ENCODE assay signal across 9 cellular contexts in genomic region chr1:228163776-228164534, GRCh38. TPM values are rescaled to one million over a fixed set of nuclear protein-coding genes. Genes with fewer than 3 reads are reported as not detected.
DNase-seq lines count a peak whose midpoint lies in the region; FAIRE-seq and TF ChIP-seq lines count a peak whose summit lies in the region.
"Had no signal": no experiment of that assay in that cellular context is flagged by ENCODE, and none has a peak within 500 bp of the region (broad histone marks: within the 10 kb centered on the region; RNA-seq: fewer than 3 reads in every experiment).

No MANE protein-coding gene starts in this region.

- H3K9ac ChIP-seq in keratinocyte (ENCODE audit: control insufficient read depth, extremely low read depth, insufficient read depth, low read length), result peak overlapping the region; percentile 87
- H3K9ac ChIP-seq in smooth muscle cell (ENCODE audit: low read depth), result no peak overlapping the region
- no peak overlapping the region for H3K9ac ChIP-seq in colonic mucosa (ENCODE audit: low read depth in 2 of 2, low read length in 2 of 2)

- intact Hi-C loops in activated T-helper 2 cell treated with anti-CD3 and anti-CD28 coated beads, Interferon-gamma antibody, Interleukin-2, Interleukin-4, amounts not matched to agents 10 μg/mL and 5 μg/mL and 100 μg/mL, durations not matched to agents 14 hours and 24 hours and 36 hours (cut with micrococcal nuclease), result loop anchor here (10.0 kb wide), 1 partner anchor 429 kb away; the partner anchor contains the start of genes JMJD4 and SNAP47
- intact Hi-C loops in colonic mucosa (cut with DNase I), result no loop called here

- H3K4me2 ChIP-seq in keratinocyte (ENCODE audit: control insufficient read depth, extremely low read depth, insufficient read depth, low read depth, low read length) (peak overlapping the region; percentile 85), smooth muscle cell (no peak overlapping the region)

- no peak for TF ChIP-seq CTCF in HFFc6 (IDR thresholded peaks at IDR 0.05)
- TF ChIP-seq CTCF in keratinocyte (optimal IDR thresholded peaks at IDR 0.05 in 1 of 3, IDR thresholded peaks at IDR 0.05 in 1 of 3, conservative IDR thresholded peaks at IDR 0.05 in 1 of 3; ENCODE audit: extremely low read depth in 1 of 3, insufficient read depth in 2 of 3, low read length in 3 of 3), result no peak
- no peak for TF ChIP-seq CTCF in smooth muscle cell (IDR thresholded peaks at IDR 0.05; ENCODE audit: borderline replicate concordance, insufficient read depth, poor library complexity, severe bottlenecking)
- no peak for TF ChIP-seq CTCF in colonic mucosa (IDR thresholded peaks at IDR 0.05)

- peak overlapping the region; percentile 93 for H3K27ac ChIP-seq in keratinocyte (ENCODE audit: control insufficient read depth, insufficient read depth, low read length)
- peak overlapping the region; percentile 63 for H3K27ac ChIP-seq in smooth muscle cell (ENCODE audit: low read depth)
- H3K27ac ChIP-seq in colonic mucosa, result no peak overlapping the region

- peak overlapping the region; percentile 90 for H3K4me3 Mint-ChIP-seq in HFFc6
- peak overlapping the region; percentile 76 for H3K4me3 Mint-ChIP-seq in activated T-helper 2 cell treated with anti-CD3 and anti-CD28 coated beads, Interferon-gamma antibody, Interleukin-2, Interleukin-4, amounts not matched to agents 10 μg/mL and 5 μg/mL and 100 μg/mL, durations not matched to agents 14 hours and 24 hours and 36 hours (ENCODE audit: low read depth)

- H3F3A ChIP-seq in smooth muscle cell (ENCODE audit: low read depth), result no peaks in the 10 kb centered on the region

- 0 out of 2 replicates have a peak, but pooled peaks cover 6% of the 10 kb centered on the region for H3K36me3 Mint-ChIP-seq in HFFc6 (ENCODE audit: low read depth)
- no peaks in the 10 kb centered on the region for H3K36me3 Mint-ChIP-seq in activated T-helper 2 cell treated with anti-CD3 and anti-CD28 coated beads, Interferon-gamma antibody, Interleukin-2, Interleukin-4, amounts not matched to agents 10 μg/mL and 5 μg/mL and 100 μg/mL, durations not matched to agents 14 hours and 24 hours and 36 hours (ENCODE audit: low read depth)

- peaks cover under 1% of the 10 kb centered on the region; the same call in 1 of the 2 replicates for H3K27me3 Mint-ChIP-seq in HFFc6 (ENCODE audit: insufficient read depth)
- H3K27me3 Mint-ChIP-seq in activated T-helper 2 cell treated with anti-CD3 and anti-CD28 coated beads, Interferon-gamma antibody, Interleukin-2, Interleukin-4, amounts not matched to agents 10 μg/mL and 5 μg/mL and 100 μg/mL, durations not matched to agents 14 hours and 24 hours and 36 hours (ENCODE audit: low read depth), result no peaks in the 10 kb centered on the region

- no peak overlapping the region for H3K4me3 ChIP-seq in keratinocyte (ENCODE audit: control insufficient read depth in 2 of 3, extremely low read depth in 1 of 3, insufficient read depth in 2 of 3, low read depth in 1 of 3, low read length in 3 of 3)
- H3K4me3 ChIP-seq in smooth muscle cell, result no peak overlapping the region
- no peak overlapping the region for H3K4me3 ChIP-seq in colonic mucosa

- H3K27me3 ChIP-seq in keratinocyte (ENCODE audit: control insufficient read depth, extremely low read depth, insufficient read depth, low read length) (no peaks in the 10 kb centered on the region), smooth muscle cell (ENCODE audit: low read depth) (no peaks in the 10 kb centered on the region), colonic mucosa (no peaks in the 10 kb centered on the region)

- no peaks in the 10 kb centered on the region for H3K36me3 ChIP-seq in keratinocyte (ENCODE audit: control insufficient read depth in 2 of 2, extremely low read depth in 1 of 2, insufficient read depth in 2 of 2, low read length in 2 of 2)
- H3K36me3 ChIP-seq in smooth muscle cell (ENCODE audit: low read depth), result no peaks in the 10 kb centered on the region
- no peaks in the 10 kb centered on the region for H3K36me3 ChIP-seq in colonic mucosa

- no peak for FAIRE-seq in keratinocyte (lab: Jason Lieb, UNC)

- peaks cover 27% of the 10 kb centered on the region for H3K4me1 Mint-ChIP-seq in HFFc6 (ENCODE audit: low read depth)
- peaks cover 21% of the 10 kb centered on the region for H3K4me1 Mint-ChIP-seq in activated T-helper 2 cell treated with anti-CD3 and anti-CD28 coated beads, Interferon-gamma antibody, Interleukin-2, Interleukin-4, amounts not matched to agents 10 μg/mL and 5 μg/mL and 100 μg/mL, durations not matched to agents 14 hours and 24 hours and 36 hours (ENCODE audit: low read depth)

- dilution Hi-C loops in keratinocyte (cut with MboI; ENCODE audit: extremely low pct_ligation_motif_present, low sequenced_read_pairs), result no loop called here

- DNase-seq in HFFc6 (no peak), keratinocyte (ENCODE audit: low read depth, low spot score) (no peak), smooth muscle cell (lab: John Stamatoyannopoulos, UW; ENCODE audit: unreplicated experiment) (no peak), NCI-H446 treated with DMSO at 0.1 percent for 48 hours (lab: John Stamatoyannopoulos, UW) (no peak), amniotic stem cell (lab: John Stamatoyannopoulos, UW) (no peak), colonic mucosa (no peak)
- DNase-seq in activated T-helper 2 cell treated with anti-CD3 and anti-CD28 coated beads, Interferon-gamma antibody, Interleukin-2, Interleukin-4, amounts not matched to agents 10 μg/mL and 5 μg/mL and 100 μg/mL, durations not matched to agents 14 hours and 24 hours and 36 hours (ENCODE audit: low spot score), result no peak
- DNase-seq in activated CD8-positive, alpha-beta memory T cell treated with anti-CD3 and anti-CD28 coated beads, Interleukin-2, amount 50 U/mL, for 4 hours, result no peak
- DNase-seq: foreskin melanocyte had no signal

- H3K4me1 ChIP-seq in keratinocyte (ENCODE audit: control insufficient read depth, extremely low read depth, insufficient read depth, low read length) (peaks cover 50% of the 10 kb centered on the region), smooth muscle cell (ENCODE audit: low read depth) (peaks cover 13% of the 10 kb centered on the region), colonic mucosa (peaks cover 4% of the 10 kb centered on the region)

- H3K9me3 ChIP-seq in keratinocyte (ENCODE audit: control insufficient read depth, low read depth, low read length) (no peaks in the 10 kb centered on the region), smooth muscle cell (replicated peaks; ENCODE audit: low read depth) (no peaks in the 10 kb centered on the region), colonic mucosa (no peaks in the 10 kb centered on the region)

- WGBS in smooth muscle cell (ENCODE audit: low lambda C conversion rate), result 97% methylated on average over 11 of the region's 11 CpGs

- H4K20me1 ChIP-seq in keratinocyte (ENCODE audit: control insufficient read depth, extremely low read depth, insufficient read depth, low read length) (no peaks in the 10 kb centered on the region), smooth muscle cell (ENCODE audit: low read depth) (no peaks in the 10 kb centered on the region)

- H2AFZ ChIP-seq in keratinocyte (ENCODE audit: control insufficient read depth, low read length) (no peak overlapping the region), smooth muscle cell (ENCODE audit: low read depth) (no peak overlapping the region)

- no peaks in the 10 kb centered on the region for H3K9me3 Mint-ChIP-seq in HFFc6
- no peaks in the 10 kb centered on the region for H3K9me3 Mint-ChIP-seq in activated T-helper 2 cell treated with anti-CD3 and anti-CD28 coated beads, Interferon-gamma antibody, Interleukin-2, Interleukin-4, amounts not matched to agents 10 μg/mL and 5 μg/mL and 100 μg/mL, durations not matched to agents 14 hours and 24 hours and 36 hours

- H3K27ac Mint-ChIP-seq in HFFc6, result peak overlapping the region; percentile 89
- H3K27ac Mint-ChIP-seq in activated T-helper 2 cell treated with anti-CD3 and anti-CD28 coated beads, Interferon-gamma antibody, Interleukin-2, Interleukin-4, amounts not matched to agents 10 μg/mL and 5 μg/mL and 100 μg/mL, durations not matched to agents 14 hours and 24 hours and 36 hours, result peak overlapping the region; percentile 84

- no peaks in the 10 kb centered on the region for H3K9me1 ChIP-seq in keratinocyte (ENCODE audit: control insufficient read depth, extremely low read depth, insufficient read depth, low read length)

- H3K79me2 ChIP-seq in keratinocyte (ENCODE audit: control insufficient read depth, insufficient read depth, low read length), result peaks cover 23% of the 10 kb centered on the region
- H3K79me2 ChIP-seq in smooth muscle cell (ENCODE audit: low read depth), result peaks cover 12% of the 10 kb centered on the region

RNA-seq across cellular contexts. Expression of gene IBA57, which starts 1.6 kb away (rescaled TPM):
- 1 to 10 TPM; 4.2 to 5.8 (median 4.7) TPM for total RNA-seq in HFFc6 (2021; fragmentation: NEBNext Ultra II Directional; extraction: Animal tissue kit (Norgen Biotek cat#: 25700))
- 7.6 and 7.9 TPM in 2 replicates for total RNA-seq in activated T-helper 2 cell treated with anti-CD3 and anti-CD28 coated beads, Interferon-gamma antibody, Interleukin-2, Interleukin-4, amounts not matched to agents 10 μg/mL and 5 μg/mL and 100 μg/mL, durations not matched to agents 14 hours and 24 hours and 36 hours
- 1.5 to 3.4 TPM (median 2.8 TPM) in 3 replicates for polyA plus RNA-seq in keratinocyte
- polyA plus RNA-seq in keratinocyte (2011; ENCODE audit: low read depth), result 0.85 TPM
- 1.3 and 2.7 TPM in 2 replicates for polyA plus RNA-seq in keratinocyte (2011; cell fraction: cytosol; rRNA removed)
- polyA plus RNA-seq in keratinocyte (2011; cell fraction: nucleus; rRNA removed), result 3.7 and 5.4 TPM in 2 replicates
- 1.3 and 3.6 TPM in 2 replicates for polyA plus RNA-seq in keratinocyte (2012; ENCODE audit: low replicate concordance)
- polyA minus RNA-seq in keratinocyte, result 1.6 to 3.0 TPM (median 1.9 TPM) in 3 replicates
- polyA minus RNA-seq in keratinocyte (2011; cell fraction: cytosol; rRNA and poly(A)+ RNA removed), result 1.9 TPM
- 3.6 and 3.9 TPM in 2 replicates for polyA minus RNA-seq in keratinocyte (2011; cell fraction: nucleus; rRNA and poly(A)+ RNA removed)
- 1.8 and 1.9 TPM in 2 replicates for total RNA-seq in smooth muscle cell
- polyA plus RNA-seq in smooth muscle cell, result 1.6 and 3.9 TPM in 2 replicates
- total RNA-seq in colonic mucosa, result 10 to 100 TPM; 11.0 to 16.9 TPM

RNA-seq across cellular contexts. Expression of gene GJC2, which starts 14.2 kb away (rescaled TPM):
- total RNA-seq in HFFc6 (2021; fragmentation: NEBNext Ultra II Directional; extraction: Animal tissue kit (Norgen Biotek cat#: 25700)), result 1 to 10 TPM; 1.1 to 2.3 (median 1.2) TPM
- total RNA-seq in activated T-helper 2 cell treated with anti-CD3 and anti-CD28 coated beads, Interferon-gamma antibody, Interleukin-2, Interleukin-4, amounts not matched to agents 10 μg/mL and 5 μg/mL and 100 μg/mL, durations not matched to agents 14 hours and 24 hours and 36 hours, result 0.52 and 0.55 TPM in 2 replicates
- polyA plus RNA-seq in keratinocyte (0.37 to 0.63 TPM (median 0.58 TPM) in 3 replicates), smooth muscle cell (0.29 and 0.63 TPM in 2 replicates)
- polyA plus RNA-seq in keratinocyte (2011; ENCODE audit: low read depth), result 0.39 TPM
- 0.17 and 0.52 TPM in 2 replicates for polyA plus RNA-seq in keratinocyte (2011; cell fraction: cytosol; rRNA removed)
- 0.56 and 0.79 TPM in 2 replicates for polyA plus RNA-seq in keratinocyte (2011; cell fraction: nucleus; rRNA removed)
- 0.73 and 0.81 TPM in 2 replicates for polyA plus RNA-seq in keratinocyte (2012; ENCODE audit: low replicate concordance)
- 0.33 to 0.52 TPM (median 0.51 TPM) in 3 replicates for polyA minus RNA-seq in keratinocyte
- 2.9 TPM for polyA minus RNA-seq in keratinocyte (2011; cell fraction: cytosol; rRNA and poly(A)+ RNA removed)
- polyA minus RNA-seq in keratinocyte (2011; cell fraction: nucleus; rRNA and poly(A)+ RNA removed), result 0.31 and 1.1 TPM in 2 replicates
- total RNA-seq in smooth muscle cell (0.13 TPM in 1 of 2 replicates, not detected in the other), colonic mucosa (1 to 10 TPM in 1 of 2 donors, under 1 TPM in 1; 0.69 to 1.2 TPM)

RNA-seq across cellular contexts. Expression of gene GUK1, which starts 23.9 kb away (rescaled TPM):
- total RNA-seq in HFFc6 (2021; fragmentation: NEBNext Ultra II Directional; extraction: Animal tissue kit (Norgen Biotek cat#: 25700)), result 100 to 1,000 TPM; 215 to 313 (median 247) TPM
- 219 and 225 TPM in 2 replicates for total RNA-seq in activated T-helper 2 cell treated with anti-CD3 and anti-CD28 coated beads, Interferon-gamma antibody, Interleukin-2, Interleukin-4, amounts not matched to agents 10 μg/mL and 5 μg/mL and 100 μg/mL, durations not matched to agents 14 hours and 24 hours and 36 hours
- 412 to 877 TPM (median 450 TPM) in 3 replicates for polyA plus RNA-seq in keratinocyte
- polyA plus RNA-seq in keratinocyte (2011; ENCODE audit: low read depth), result 259 TPM
- 279 and 743 TPM in 2 replicates for polyA plus RNA-seq in keratinocyte (2011; cell fraction: cytosol; rRNA removed)
- polyA plus RNA-seq in keratinocyte (2011; cell fraction: nucleus; rRNA removed), result 254 and 303 TPM in 2 replicates
- 421 and 447 TPM in 2 replicates for polyA plus RNA-seq in keratinocyte (2012; ENCODE audit: low replicate concordance)
- 198 to 329 TPM (median 216 TPM) in 3 replicates for polyA minus RNA-seq in keratinocyte
- polyA minus RNA-seq in keratinocyte (2011; cell fraction: cytosol; rRNA and poly(A)+ RNA removed), result 557 TPM
- polyA minus RNA-seq in keratinocyte (2011; cell fraction: nucleus; rRNA and poly(A)+ RNA removed), result 106 and 141 TPM in 2 replicates
- total RNA-seq in smooth muscle cell, result 165 and 205 TPM in 2 replicates
- 460 and 465 TPM in 2 replicates for polyA plus RNA-seq in smooth muscle cell
- 100 to 1,000 TPM; 178 to 221 TPM for total RNA-seq in colonic mucosa

RNA-seq across cellular contexts. Expression of gene OBSCN, which starts 43.9 kb away (rescaled TPM):
- 1 to 10 TPM in 2 of 6 experiments, under 1 TPM in 4; 0.27 to 1.8 (median 0.53) TPM for total RNA-seq in HFFc6 (2021; fragmentation: NEBNext Ultra II Directional; extraction: Animal tissue kit (Norgen Biotek cat#: 25700))
- 22.1 and 25.4 TPM in 2 replicates for total RNA-seq in activated T-helper 2 cell treated with anti-CD3 and anti-CD28 coated beads, Interferon-gamma antibody, Interleukin-2, Interleukin-4, amounts not matched to agents 10 μg/mL and 5 μg/mL and 100 μg/mL, durations not matched to agents 14 hours and 24 hours and 36 hours
- polyA plus RNA-seq in keratinocyte (1.6 to 3.5 TPM (median 1.8 TPM) in 3 replicates), smooth muscle cell (3.8 and 10.7 TPM in 2 replicates)
- 2.6 TPM for polyA plus RNA-seq in keratinocyte (2011; ENCODE audit: low read depth)
- 0.74 and 1.5 TPM in 2 replicates for polyA plus RNA-seq in keratinocyte (2011; cell fraction: cytosol; rRNA removed)
- 15.7 and 26.8 TPM in 2 replicates for polyA plus RNA-seq in keratinocyte (2011; cell fraction: nucleus; rRNA removed)
- 2.4 and 3.8 TPM in 2 replicates for polyA plus RNA-seq in keratinocyte (2012; ENCODE audit: low replicate concordance)
- polyA minus RNA-seq in keratinocyte, result 6.1 to 8.1 TPM (median 7.0 TPM) in 3 replicates
- 2.7 TPM for polyA minus RNA-seq in keratinocyte (2011; cell fraction: cytosol; rRNA and poly(A)+ RNA removed)
- 17.4 and 31.7 TPM in 2 replicates for polyA minus RNA-seq in keratinocyte (2011; cell fraction: nucleus; rRNA and poly(A)+ RNA removed)
- total RNA-seq in smooth muscle cell (10.6 and 15.1 TPM in 2 replicates), colonic mucosa (1 to 10 TPM; 3.6 to 7.9 TPM)

RNA-seq across cellular contexts. Expression of gene MRPL55, which starts 54.9 kb away (rescaled TPM):
- 10 to 100 TPM; 48.3 to 55.4 (median 49.6) TPM for total RNA-seq in HFFc6 (2021; fragmentation: NEBNext Ultra II Directional; extraction: Animal tissue kit (Norgen Biotek cat#: 25700))
- total RNA-seq in activated T-helper 2 cell treated with anti-CD3 and anti-CD28 coated beads, Interferon-gamma antibody, Interleukin-2, Interleukin-4, amounts not matched to agents 10 μg/mL and 5 μg/mL and 100 μg/mL, durations not matched to agents 14 hours and 24 hours and 36 hours, result 47.3 and 53.6 TPM in 2 replicates
- polyA plus RNA-seq in keratinocyte, result 28.4 to 53.7 TPM (median 49.3 TPM) in 3 replicates
- 23.9 TPM for polyA plus RNA-seq in keratinocyte (2011; ENCODE audit: low read depth)
- 22.0 and 52.1 TPM in 2 replicates for polyA plus RNA-seq in keratinocyte (2011; cell fraction: cytosol; rRNA removed)
- polyA plus RNA-seq in keratinocyte (2011; cell fraction: nucleus; rRNA removed), result 47.4 and 62.3 TPM in 2 replicates
- 34.4 and 51.8 TPM in 2 replicates for polyA plus RNA-seq in keratinocyte (2012; ENCODE audit: low replicate concordance)
- 19.2 to 36.3 TPM (median 26.1 TPM) in 3 replicates for polyA minus RNA-seq in keratinocyte
- 48.9 TPM for polyA minus RNA-seq in keratinocyte (2011; cell fraction: cytosol; rRNA and poly(A)+ RNA removed)
- 9.9 and 18.3 TPM in 2 replicates for polyA minus RNA-seq in keratinocyte (2011; cell fraction: nucleus; rRNA and poly(A)+ RNA removed)
- 72.8 and 83.4 TPM in 2 replicates for total RNA-seq in smooth muscle cell
- polyA plus RNA-seq in smooth muscle cell, result 169 and 178 TPM in 2 replicates
- 10 to 100 TPM; 33.0 to 60.7 TPM for total RNA-seq in colonic mucosa
